Comparison of ENCODE assay signal across 9 cellular contexts in genomic region chr1:80666073-80666472, GRCh38.
"Had no signal": no experiment of that assay in that cellular context is flagged by ENCODE, and none has a peak within 500 bp of the region (broad histone marks: within the 10 kb centered on the region; RNA-seq: fewer than 3 reads in every experiment).

No MANE protein-coding gene starts in this region.

- H3K9me3 ChIP-seq: HAP-1 had no signal

- FAIRE-seq: HepG2 had no signal

- H3K4me3 ChIP-seq: GM23248, HAP-1 had no signal

- H3K4me2 ChIP-seq: KMS-11 had no signal

- H3K36me3 ChIP-seq: HAP-1 had no signal

- H2AFZ ChIP-seq: GM23248 had no signal

- H3K9ac ChIP-seq: GM23248, KMS-11 had no signal

- H3K27ac ChIP-seq: GM23248, KMS-11 had no signal

- DNase-seq: GM23248, GOT3, H7, Karpas-422, KBM-7 had no signal

- ATAC-seq: HCT116, HepG2 had no signal
